In genomic region chr10:24958701-24959392, GRCh38 we compare ENCODE assay signal across 2 cellular contexts.
TF ChIP-seq lines count a peak whose summit lies in the region.

No MANE protein-coding gene starts in this region.

TF ChIP-seq in liver, 16 proteins besides CTCF, POLR2A, EP300 and RAD21:
- TF ChIP-seq ZBTB33 (IDR thresholded peaks at IDR 0.05): no peak
- TF ChIP-seq RXRA (IDR thresholded peaks at IDR 0.05): no peak
- TF ChIP-seq ATF3 (IDR thresholded peaks at IDR 0.05): no peak
- no peak for TF ChIP-seq EGR1 (IDR thresholded peaks at IDR 0.05; ENCODE audit: low read depth in 2 of 2)
- TF ChIP-seq TAF1 (conservative IDR thresholded peaks at IDR 0.05): no peak
- TF ChIP-seq GABPA (IDR thresholded peaks at IDR 0.05 in 1 of 2, conservative IDR thresholded peaks at IDR 0.05 in 1 of 2): peak in 1 of 2 donors; percentile 21
- no peak for TF ChIP-seq HNF4A (conservative IDR thresholded peaks at IDR 0.05)

TF ChIP-seq in HepG2, 621 proteins besides CTCF, POLR2A, EP300 and RAD21:
- TF ChIP-seq ZIK1 (CRISPR knock-in tag; IDR thresholded peaks at IDR 0.05; ENCODE audit: borderline replicate concordance, low read depth) (no peak), ZNF441 (CRISPR knock-in tag; IDR thresholded peaks at IDR 0.05; ENCODE audit: borderline replicate concordance) (no peak), THAP9 (CRISPR knock-in tag; IDR thresholded peaks at IDR 0.05; ENCODE audit: borderline replicate concordance) (no peak), FOXK2 (IDR thresholded peaks at IDR 0.05) (no peak), ZHX2 (IDR thresholded peaks at IDR 0.05; ENCODE audit: low read depth) (no peak), ZHX2 (CRISPR knock-in tag; IDR thresholded peaks at IDR 0.05; ENCODE audit: borderline replicate concordance) (no peak), SP1 (IDR thresholded peaks at IDR 0.05) (no peak), SP1 (CRISPR knock-in tag; IDR thresholded peaks at IDR 0.05) (no peak), MAFK (conservative IDR thresholded peaks at IDR 0.05 in 1 of 2, IDR thresholded peaks at IDR 0.05 in 1 of 2; ENCODE audit: low read length in 2 of 2) (no peak), ZNF280B (CRISPR knock-in tag; IDR thresholded peaks at IDR 0.05; ENCODE audit: borderline replicate concordance) (no peak), BCL3 (CRISPR knock-in tag; IDR thresholded peaks at IDR 0.05) (no peak), ZNF510 (CRISPR knock-in tag; IDR thresholded peaks at IDR 0.05; ENCODE audit: low read depth) (no peak), IKZF4 (CRISPR knock-in tag; IDR thresholded peaks at IDR 0.05; ENCODE audit: borderline replicate concordance, low read depth, not compliant biosample characterization) (no peak), RORA (CRISPR knock-in tag; IDR thresholded peaks at IDR 0.05) (no peak), MBD4 (IDR thresholded peaks at IDR 0.05; ENCODE audit: borderline replicate concordance, low read length) (no peak), FLYWCH1 (CRISPR knock-in tag; IDR thresholded peaks at IDR 0.05) (no peak), ZUFSP (CRISPR knock-in tag; IDR thresholded peaks at IDR 0.05; ENCODE audit: borderline replicate concordance) (no peak), MNT (IDR thresholded peaks at IDR 0.05) (no peak), PATZ1 (CRISPR knock-in tag; IDR thresholded peaks at IDR 0.05) (no peak), KDM6A (CRISPR knock-in tag; IDR thresholded peaks at IDR 0.05; ENCODE audit: low read depth) (no peak), HINFP (CRISPR knock-in tag; IDR thresholded peaks at IDR 0.05; ENCODE audit: low read depth) (no peak)
TF ChIP-seq in HepG2: peak in this region for 0.
